In the genomic region with DNA sequence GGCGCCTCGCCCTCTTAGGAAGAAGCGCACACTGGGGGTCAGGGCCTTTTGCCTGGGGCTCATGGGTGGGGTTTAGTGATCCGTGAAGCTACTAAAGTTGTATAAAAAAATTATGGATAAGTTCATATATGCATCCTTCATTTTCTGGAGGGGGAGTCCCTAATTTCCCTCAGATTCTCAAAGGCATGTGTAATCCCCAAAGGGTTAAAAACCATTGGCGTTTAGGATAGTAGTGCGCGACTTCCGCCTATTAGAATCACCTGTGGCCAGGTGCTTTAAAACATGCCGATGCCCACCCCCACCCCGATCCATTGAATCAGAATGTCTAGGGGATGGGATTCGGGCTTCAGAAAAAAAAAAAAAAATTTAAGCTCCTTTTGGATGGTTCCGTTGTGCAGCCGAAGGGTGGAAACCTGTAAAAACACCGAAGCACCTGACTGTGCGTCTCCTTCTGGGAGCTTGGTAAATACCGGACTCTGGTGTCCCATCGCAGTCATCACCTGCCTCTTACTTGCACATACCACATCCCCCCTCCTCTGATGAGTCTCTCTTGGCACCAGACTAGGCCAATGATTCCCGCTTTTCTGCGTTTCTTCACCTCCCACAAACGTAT, we compare ENCODE assay signal across 8 cellular contexts. TPM values are rescaled to one million over a fixed set of nuclear protein-coding genes. Genes with fewer than 3 reads are reported as not detected.
A peak's percentile ranks its signal among the peaks of the same experiment; 100 is the strongest.
DNase-seq lines count a peak whose midpoint lies in the region; ATAC-seq, FAIRE-seq and TF ChIP-seq lines count a peak whose summit lies in the region.

No MANE protein-coding gene starts in this region.

- peak; percentile 11 for ATAC-seq in activated CD4-positive, alpha-beta T cell treated with anti-CD3 and anti-CD28 coated beads for 36 hours
- ATAC-seq in HG03460 (IDR thresholded peaks at IDR 0.05; ENCODE audit: unreplicated experiment) (no peak), GM19463 (IDR thresholded peaks at IDR 0.05; ENCODE audit: unreplicated experiment) (no peak)

- no peak for FAIRE-seq in H54 (lab: Jason Lieb, UNC)

- no peaks in the 10 kb centered on the region for H3K36me3 ChIP-seq in left ventricle myocardium inferior
- H3K36me3 ChIP-seq in sigmoid colon: peaks cover 0 to 13% (median 0%) of the 10 kb centered on the region in 4 donors

- H3K27me3 ChIP-seq in left ventricle myocardium inferior (ENCODE audit: low read depth) (no peaks in the 10 kb centered on the region), sigmoid colon (no peaks in the 10 kb centered on the region)

- H3K27ac ChIP-seq in left ventricle myocardium inferior (replicated peaks) (peak overlapping the region; percentile 90), sigmoid colon (peak overlapping the region; percentile 83 to 90 (median 90))

- peaks cover 3% of the 10 kb centered on the region for H3K36me3 Mint-ChIP-seq in activated CD4-positive, alpha-beta T cell treated with anti-CD3 and anti-CD28 coated beads for 36 hours (ENCODE audit: low read depth)

- no peaks in the 10 kb centered on the region for H3K9me3 ChIP-seq in left ventricle myocardium inferior (replicated peaks)
- H3K9me3 ChIP-seq in sigmoid colon: no peaks in the 10 kb centered on the region

- POLR2A ChIA-PET in activated CD4-positive, alpha-beta T cell treated with anti-CD3 and anti-CD28 coated beads for 36 hours (lab: Charles Lee): interaction anchor here (0.5 to 0.9 kb wide), 5 partner anchors 65 to 758 kb away, joined by 3 to 17 read pairs (median 5); no protein-coding TSS in a partner anchor

- CTCF ChIA-PET in activated CD4-positive, alpha-beta T cell treated with anti-CD3 and anti-CD28 coated beads for 36 hours (lab: Charles Lee): interaction anchor here (0.5 to 3.2 kb wide), 3 partner anchors 11 to 188 kb away, joined by 3 to 10 read pairs (median 3); no protein-coding TSS in a partner anchor

- no peak for TF ChIP-seq CTCF in WI38 (IDR thresholded peaks at IDR 0.05; ENCODE audit: low read depth, low read length)
- no peak for TF ChIP-seq CTCF in left ventricle myocardium inferior (IDR thresholded peaks at IDR 0.05; ENCODE audit: borderline replicate concordance)
- TF ChIP-seq CTCF in sigmoid colon (IDR thresholded peaks at IDR 0.05): no peak

- no peak for DNase-seq in activated CD4-positive, alpha-beta T cell treated with anti-CD3 and anti-CD28 coated beads for 36 hours
- no peak for DNase-seq in activated CD4-positive, alpha-beta T cell treated with anti-CD3 and anti-CD28 coated beads for 4 hours
- no peak for DNase-seq in left ventricle myocardium inferior
- DNase-seq in sigmoid colon: peak; percentile 70
- no peak for DNase-seq in H54 (ENCODE audit: insufficient read length, low spot score)

- TF ChIP-seq EP300 in sigmoid colon (IDR thresholded peaks at IDR 0.05): no peak

- no peaks in the 10 kb centered on the region for H3K9me3 Mint-ChIP-seq in activated CD4-positive, alpha-beta T cell treated with anti-CD3 and anti-CD28 coated beads for 36 hours (ENCODE audit: low read depth)

- H3K4me1 Mint-ChIP-seq in activated CD4-positive, alpha-beta T cell treated with anti-CD3 and anti-CD28 coated beads for 36 hours: peaks cover 26% of the 10 kb centered on the region

- no peak for TF ChIP-seq POLR2A in sigmoid colon (IDR thresholded peaks at IDR 0.05)
- no peak for TF ChIP-seq POLR2A in H54 (IDR thresholded peaks at IDR 0.05; ENCODE audit: low read depth, low read length)

- H3K4me3 ChIP-seq in WI38 (ENCODE audit: low read depth, low read length) (peak overlapping the region; percentile 79), left ventricle myocardium inferior (peak overlapping the region; percentile 91), sigmoid colon (peak overlapping the region; percentile 81 to 97 (median 94))

- intact Hi-C loops in activated CD4-positive, alpha-beta T cell treated with anti-CD3 and anti-CD28 coated beads for 36 hours (cut with DNase I, micrococcal nuclease): loop anchor here (1.0 to 5.0 kb wide), 5 partner anchors 89 to 230 kb away; a partner anchor contains a TSS
- intact Hi-C loops in left ventricle myocardium inferior (cut with micrococcal nuclease): loop anchor here (10.0 kb wide), 1 partner anchor 123 kb away; a partner anchor contains a TSS
- intact Hi-C loops in sigmoid colon (cut with DNase I): loop anchor here (1.0 to 10.0 kb wide), 4 partner anchors 87 to 319 kb away; a partner anchor contains a TSS

- 8 to 17% methylated on average over 20 of the region's 20 CpGs for WGBS in sigmoid colon, 2 donors

- peak overlapping the region; percentile 78 for H3K4me3 Mint-ChIP-seq in activated CD4-positive, alpha-beta T cell treated with anti-CD3 and anti-CD28 coated beads for 36 hours

- peaks cover 20% of the 10 kb centered on the region for H3K4me1 ChIP-seq in left ventricle myocardium inferior
- peaks cover 0 to 14% (median 6%) of the 10 kb centered on the region in 4 donors for H3K4me1 ChIP-seq in sigmoid colon

- H3K27ac Mint-ChIP-seq in activated CD4-positive, alpha-beta T cell treated with anti-CD3 and anti-CD28 coated beads for 36 hours: peak overlapping the region; percentile 37

- H3K27me3 Mint-ChIP-seq in activated CD4-positive, alpha-beta T cell treated with anti-CD3 and anti-CD28 coated beads for 36 hours: no peaks in the 10 kb centered on the region

RNA-seq across cellular contexts. Expression of a gene that starts 0.6 kb away (rescaled TPM):
- 1 to 10 TPM; 6.5 to 7.8 TPM for total RNA-seq in activated CD4-positive, alpha-beta T cell treated with anti-CD3 and anti-CD28 coated beads for 36 hours
- total RNA-seq in left ventricle myocardium inferior: 6.2 TPM
- total RNA-seq in sigmoid colon: 10 to 100 TPM in 2 of 4 donors, 1 to 10 TPM in 2; 7.9 to 11.0 (median 9.9) TPM
- 1 to 10 TPM; 1.8 to 6.9 (median 5.9) TPM for polyA plus RNA-seq in sigmoid colon
